ENCODE assay signal across 20 cellular contexts in genomic region chr22:45262195-45262930, GRCh38. TPM values are rescaled to one million over a fixed set of nuclear protein-coding genes. Genes with fewer than 3 reads are reported as not detected.
DNase-seq lines count a peak whose midpoint lies in the region; ATAC-seq and TF ChIP-seq lines count a peak whose summit lies in the region.
"Had no signal": no experiment of that assay in that cellular context is flagged by ENCODE, and none has a peak within 500 bp of the region (broad histone marks: within the 10 kb centered on the region; RNA-seq: fewer than 3 reads in every experiment).

No MANE protein-coding gene starts in this region.

- intact Hi-C loops in CD4-positive, alpha-beta T cell (cut with DNase I, micrococcal nuclease): no loop called here

- H3K27ac Mint-ChIP-seq in CD4-positive, alpha-beta T cell: no peak overlapping the region
- H3K27ac Mint-ChIP-seq: activated naive CD4-positive, alpha-beta T cell treated with anti-CD3 and anti-CD28 coated beads, Interleukin-2, amount 50 U/mL, for 24 hours; effector memory CD8-positive, alpha-beta T cell had no signal

- H3K36me3 Mint-ChIP-seq in CD4-positive, alpha-beta T cell (ENCODE audit: low read depth): no peaks in the 10 kb centered on the region
- H3K36me3 Mint-ChIP-seq: activated naive CD4-positive, alpha-beta T cell treated with anti-CD3 and anti-CD28 coated beads, Interleukin-2, amount 50 U/mL, for 24 hours had no signal

- H3F3A ChIP-seq in DOHH2 (ENCODE audit: control insufficient read depth, insufficient read depth): peaks cover 26% of the 10 kb centered on the region

- H2BK120ac ChIP-seq in trophoblast cell (ENCODE audit: insufficient read depth, low read length, poor library complexity): peak overlapping the region; percentile 70

- H3K36me3 ChIP-seq in DOHH2 (ENCODE audit: control insufficient read depth, low read length): no peaks in the 10 kb centered on the region
- H3K36me3 ChIP-seq in trophoblast cell (ENCODE audit: control insufficient read depth in 1 of 2, insufficient read depth in 2 of 2, low read length in 2 of 2): no peaks in the 10 kb centered on the region
- H3K36me3 ChIP-seq: esophagus squamous epithelium had no signal

- peaks cover 12% of the 10 kb centered on the region for H3K79me1 ChIP-seq in trophoblast cell (ENCODE audit: low read length)

- no peak overlapping the region for H3K9ac ChIP-seq in trophoblast cell (ENCODE audit: low read length)

- CTCF ChIA-PET in CD4-positive, alpha-beta T cell (lab: Charles Lee): no interaction called here

- H2AK5ac ChIP-seq in trophoblast cell (ENCODE audit: low read length): peak overlapping the region; percentile 93

- H2AFZ ChIP-seq in trophoblast cell (ENCODE audit: insufficient read depth, low read length, poor library complexity): no peak overlapping the region

- no peaks in the 10 kb centered on the region for H3K9me2 ChIP-seq in DOHH2 (replicated peaks; ENCODE audit: control insufficient read depth, low read length)

- H3K27me3 Mint-ChIP-seq in CD4-positive, alpha-beta T cell: peaks cover 20% of the 10 kb centered on the region
- H3K27me3 Mint-ChIP-seq: activated naive CD4-positive, alpha-beta T cell treated with anti-CD3 and anti-CD28 coated beads, Interleukin-2, amount 50 U/mL, for 24 hours had no signal

- H3K27me3 ChIP-seq in DOHH2 (ENCODE audit: control insufficient read depth, low read length) (peaks cover 4% of the 10 kb centered on the region; the same call in 1 of the 2 replicates), trophoblast cell (ENCODE audit: insufficient read depth, low read length) (no peaks in the 10 kb centered on the region)
- no peaks in the 10 kb centered on the region for H3K27me3 ChIP-seq in CD4-positive, alpha-beta T cell (ENCODE audit: control insufficient read depth, insufficient read depth, low read length)
- H3K27me3 ChIP-seq: esophagus squamous epithelium had no signal

- H4K20me1 ChIP-seq in DOHH2 (ENCODE audit: control insufficient read depth, insufficient read depth, low read depth, low read length): no peaks in the 10 kb centered on the region

- no peaks in the 10 kb centered on the region for H3K9me3 Mint-ChIP-seq in CD4-positive, alpha-beta T cell
- H3K9me3 Mint-ChIP-seq: activated naive CD4-positive, alpha-beta T cell treated with anti-CD3 and anti-CD28 coated beads, Interleukin-2, amount 50 U/mL, for 24 hours; effector memory CD8-positive, alpha-beta T cell had no signal

- no peak for TF ChIP-seq CTCF in DOHH2 (IDR thresholded peaks at IDR 0.05; ENCODE audit: low read depth, low read length, poor library complexity, severe bottlenecking)
- no peak for TF ChIP-seq CTCF in VCaP (conservative IDR thresholded peaks at IDR 0.05)
- no peak for TF ChIP-seq CTCF in CD4-positive, alpha-beta T cell (IDR thresholded peaks at IDR 0.05)

- no peak overlapping the region for H3K4ac ChIP-seq in trophoblast cell (ENCODE audit: low read depth, low read length)

- DNase-seq in trophoblast cell (no peak), DMS 273 treated with DMSO at 0.1 percent for 48 hours (lab: John Stamatoyannopoulos, UW) (no peak)
- DNase-seq in CD4-positive, alpha-beta T cell: no peak
- DNase-seq: activated T-cell treated with anti-CD3 and anti-CD28 coated beads, Interleukin-2, amount 50 U/mL, for 48 hours; Caco-2; effector memory CD8-positive, alpha-beta T cell; esophagus squamous epithelium; NCI-H526 treated with DMSO at 0.1 percent for 48 hours; PC-3; retina had no signal

- WGBS in trophoblast cell (ENCODE audit: extremely low coverage, insufficient coverage, insufficient read length): no CpG with 5 or more reads among the region's 13 CpGs

- H2BK5ac ChIP-seq in trophoblast cell (ENCODE audit: low read depth, low read length, poor library complexity): no peak overlapping the region

- ATAC-seq in HG03025 (IDR thresholded peaks at IDR 0.05; ENCODE audit: low FRiP score, unreplicated experiment) (peak; percentile 16), HG03460 (IDR thresholded peaks at IDR 0.05; ENCODE audit: unreplicated experiment) (no peak)
- no peak for ATAC-seq in CD4-positive, alpha-beta T cell (ENCODE audit: poor library complexity)
- ATAC-seq: PC-3 had no signal

- peak overlapping the region; percentile 53 for H4K8ac ChIP-seq in trophoblast cell (ENCODE audit: low read depth, low read length)

- no peaks in the 10 kb centered on the region for H3K79me2 ChIP-seq in DOHH2 (ENCODE audit: control insufficient read depth, low read length)
- H3K79me2 ChIP-seq in trophoblast cell (ENCODE audit: control insufficient read depth, insufficient read depth, low read length, poor library complexity): peaks cover 2% of the 10 kb centered on the region

- H3K4me3 ChIP-seq in DOHH2 (ENCODE audit: low read length) (peak overlapping the region; percentile 45), trophoblast cell (ENCODE audit: low read depth, low read length) (no peak overlapping the region)
- H3K4me3 ChIP-seq: esophagus squamous epithelium had no signal

- H4K91ac ChIP-seq in trophoblast cell (ENCODE audit: low read depth, low read length): peak overlapping the region; percentile 42

- peak overlapping the region; percentile 85 for H3K14ac ChIP-seq in trophoblast cell (ENCODE audit: low read length)

- H3K4me2 ChIP-seq in DOHH2 (ENCODE audit: low read length) (peak overlapping the region; percentile 66), trophoblast cell (ENCODE audit: low read length) (no peak overlapping the region)

- peaks cover 4% of the 10 kb centered on the region for H3K4me1 Mint-ChIP-seq in CD4-positive, alpha-beta T cell (ENCODE audit: low read depth)
- H3K4me1 Mint-ChIP-seq: activated naive CD4-positive, alpha-beta T cell treated with anti-CD3 and anti-CD28 coated beads, Interleukin-2, amount 50 U/mL, for 24 hours had no signal

- H3K4me3 Mint-ChIP-seq in CD4-positive, alpha-beta T cell: no peak overlapping the region
- H3K4me3 Mint-ChIP-seq: activated naive CD4-positive, alpha-beta T cell treated with anti-CD3 and anti-CD28 coated beads, Interleukin-2, amount 50 U/mL, for 24 hours; effector memory CD8-positive, alpha-beta T cell had no signal

- POLR2A ChIA-PET in CD4-positive, alpha-beta T cell (lab: Charles Lee): no interaction called here

- peak overlapping the region; percentile 46 for H3K18ac ChIP-seq in trophoblast cell (ENCODE audit: low read length)

- H2BK12ac ChIP-seq in trophoblast cell (ENCODE audit: low read length): peak overlapping the region; percentile 52

- H3K9me3 ChIP-seq in DOHH2 (ENCODE audit: control insufficient read depth, insufficient read depth, low read length): no peaks in the 10 kb centered on the region
- no peaks in the 10 kb centered on the region for H3K9me3 ChIP-seq in trophoblast cell (ENCODE audit: insufficient read depth, low read depth, low read length)
- H3K9me3 ChIP-seq in CD4-positive, alpha-beta T cell (ENCODE audit: control insufficient read depth, low read length): no peaks in the 10 kb centered on the region
- H3K9me3 ChIP-seq: Caco-2, esophagus squamous epithelium had no signal

- H3K4me1 ChIP-seq in DOHH2 (ENCODE audit: control insufficient read depth, low read length) (peaks cover 50% of the 10 kb centered on the region), trophoblast cell (ENCODE audit: control insufficient read depth in 1 of 2, insufficient read depth in 2 of 2, low read length in 2 of 2) (peaks cover 17 to 23% of the 10 kb centered on the region in 2 experiments)

- H4K12ac ChIP-seq in trophoblast cell (ENCODE audit: low read depth, low read length): no peak overlapping the region

- no peak overlapping the region for H3K23ac ChIP-seq in trophoblast cell (ENCODE audit: low read length)

- H3K27ac ChIP-seq in DOHH2 (ENCODE audit: low read depth, low read length) (peak overlapping the region; percentile 85), VCaP (peak overlapping the region; percentile 71; the same call in 1 of the 2 replicates), trophoblast cell (ENCODE audit: low read depth, low read length) (no peak overlapping the region)
- no peak overlapping the region for H3K27ac ChIP-seq in CD4-positive, alpha-beta T cell (ENCODE audit: low read depth, low read length)

RNA-seq across cellular contexts. Expression of gene KIAA0930, which starts 21.7 kb away (rescaled TPM):
- polyA plus RNA-seq in trophoblast cell (2013): 68.2 and 71.9 TPM in 2 replicates
- 1 to 10 TPM; 6.7 to 7.4 TPM for total RNA-seq in CD4-positive, alpha-beta T cell

RNA-seq across cellular contexts. Expression of gene UPK3A, which starts 22.4 kb away (rescaled TPM):
- not detected in 2 replicates for polyA plus RNA-seq in trophoblast cell (2013)
- not detected for total RNA-seq in CD4-positive, alpha-beta T cell
- total RNA-seq: chondrocyte; esophagus squamous epithelium; glomerular endothelial cell; SK-MEL-5; subcutaneous adipose tissue; T-helper 2 cell treated with Interferon-gamma antibody and Interleukin-4, amounts not matched to agents 100 ng/mL and 5 ng/mL, for 36 hours had no signal

RNA-seq across cellular contexts. Expression of gene FAM118A, which starts 47.4 kb away (rescaled TPM):
- 23.9 and 25.5 TPM in 2 replicates for polyA plus RNA-seq in trophoblast cell (2013)
- total RNA-seq in CD4-positive, alpha-beta T cell: 100 to 1,000 TPM; 159 to 161 TPM

Comparison
In these comparisons a context has a peak if more than half of its experiments do, and no peak if none do; other contexts are left out.
1. H3K27ac ChIP-seq: peak in DOHH2 (single experiment) and VCaP (single experiment); none in trophoblast cell (single experiment) and CD4-positive, alpha-beta T cell (single experiment).